Comparison of ENCODE assay signal across 8 cellular contexts in genomic region chr3:45597166-45597565, GRCh38. TPM values are rescaled to one million over a fixed set of nuclear protein-coding genes. Genes with fewer than 3 reads are reported as not detected.
DNase-seq lines count a peak whose midpoint lies in the region; ATAC-seq, FAIRE-seq and TF ChIP-seq lines count a peak whose summit lies in the region.

No MANE protein-coding gene starts in this region.

- H2AFZ ChIP-seq in keratinocyte (ENCODE audit: control insufficient read depth, low read length), result no peak overlapping the region

- DNase-seq in HS-5 (ENCODE audit: low read depth), result peak; percentile 43
- no peak for DNase-seq in keratinocyte (ENCODE audit: low read depth, low spot score)
- peak; percentile 48 for DNase-seq in stomach
- DNase-seq in NCI-H1092 (lab: John Stamatoyannopoulos, UW), result no peak
- no peak for DNase-seq in H7
- DNase-seq in OCI-M1 (lab: John Stamatoyannopoulos, UW), result no peak

- H3K9me3 ChIP-seq in keratinocyte (ENCODE audit: control insufficient read depth, low read depth, low read length), result no peaks in the 10 kb centered on the region
- no peaks in the 10 kb centered on the region for H3K9me3 ChIP-seq in stomach

- no peak for FAIRE-seq in keratinocyte (lab: Jason Lieb, UNC)

- TF ChIP-seq EP300 in stomach (IDR thresholded peaks at IDR 0.05), result no peak

- H3K9ac ChIP-seq in keratinocyte (ENCODE audit: control insufficient read depth, extremely low read depth, insufficient read depth, low read length), result no peak overlapping the region

- H4K20me1 ChIP-seq in keratinocyte (ENCODE audit: control insufficient read depth, extremely low read depth, insufficient read depth, low read length), result peaks cover 3% of the 10 kb centered on the region

- 15 to 23% (median 18%) methylated on average over 4 of the region's 4 CpGs for WGBS in stomach, 5 donors

- H3K36me3 ChIP-seq in keratinocyte (ENCODE audit: control insufficient read depth in 2 of 2, extremely low read depth in 1 of 2, insufficient read depth in 2 of 2, low read length in 2 of 2) (peaks cover 2 to 17% of the 10 kb centered on the region in 2 experiments), stomach (peaks cover 0 to 9% (median 2%) of the 10 kb centered on the region in 4 donors), H7 (replicated peaks; ENCODE audit: control insufficient read depth, insufficient read depth, low read length) (no peaks in the 10 kb centered on the region; the same call in 1 of the 2 replicates)

- peak overlapping the region; percentile 90 for H3K4me2 ChIP-seq in keratinocyte (ENCODE audit: control insufficient read depth, extremely low read depth, insufficient read depth, low read depth, low read length)

- H3K4me3 Mint-ChIP-seq in activated T-helper 17 cell treated with anti-CD3 and anti-CD28 coated beads, Interleukin-2, amount 50 U/mL, for 72 hours, result peak overlapping the region; percentile 95

- peaks cover 60% of the 10 kb centered on the region for H3K79me2 ChIP-seq in keratinocyte (ENCODE audit: control insufficient read depth, insufficient read depth, low read length)

- peaks cover 41% of the 10 kb centered on the region for H3K4me1 Mint-ChIP-seq in activated T-helper 17 cell treated with anti-CD3 and anti-CD28 coated beads, Interleukin-2, amount 50 U/mL, for 72 hours

- H3K4me3 ChIP-seq in keratinocyte (ENCODE audit: control insufficient read depth in 2 of 3, extremely low read depth in 1 of 3, insufficient read depth in 2 of 3, low read depth in 1 of 3, low read length in 3 of 3) (peak overlapping the region in 1 of 3 experiments; percentile 10), stomach (peak overlapping the region; percentile 64 to 79 (median 72)), H7 (ENCODE audit: insufficient read depth, low read depth, low read length) (no peak overlapping the region)

- intact Hi-C loops in stomach (cut with DNase I; ENCODE audit: low total_unique reads), result no loop called here

- peaks cover 44% of the 10 kb centered on the region for H3K36me3 Mint-ChIP-seq in activated T-helper 17 cell treated with anti-CD3 and anti-CD28 coated beads, Interleukin-2, amount 50 U/mL, for 72 hours (ENCODE audit: low read depth)

- H3K27ac Mint-ChIP-seq in activated T-helper 17 cell treated with anti-CD3 and anti-CD28 coated beads, Interleukin-2, amount 50 U/mL, for 72 hours, result peak overlapping the region; percentile 89

- no peaks in the 10 kb centered on the region for H3K9me3 Mint-ChIP-seq in activated T-helper 17 cell treated with anti-CD3 and anti-CD28 coated beads, Interleukin-2, amount 50 U/mL, for 72 hours

- H3K27ac ChIP-seq in keratinocyte (ENCODE audit: control insufficient read depth, insufficient read depth, low read length) (no peak overlapping the region), stomach (peak overlapping the region; percentile 2 to 96 (median 91))

- H3K9me1 ChIP-seq in keratinocyte (ENCODE audit: control insufficient read depth, extremely low read depth, insufficient read depth, low read length), result peaks cover 14% of the 10 kb centered on the region

- H3K27me3 Mint-ChIP-seq in activated T-helper 17 cell treated with anti-CD3 and anti-CD28 coated beads, Interleukin-2, amount 50 U/mL, for 72 hours, result no peaks in the 10 kb centered on the region

- H3K27me3 ChIP-seq in keratinocyte (ENCODE audit: control insufficient read depth, extremely low read depth, insufficient read depth, low read length) (no peaks in the 10 kb centered on the region), stomach (no peaks in the 10 kb centered on the region), H7 (ENCODE audit: control insufficient read depth, insufficient read depth, low read length) (no peaks in the 10 kb centered on the region)

- dilution Hi-C loops in keratinocyte (cut with MboI; ENCODE audit: extremely low pct_ligation_motif_present, low sequenced_read_pairs), result no loop called here

- TF ChIP-seq CTCF in keratinocyte (optimal IDR thresholded peaks at IDR 0.05 in 1 of 3, IDR thresholded peaks at IDR 0.05 in 1 of 3, conservative IDR thresholded peaks at IDR 0.05 in 1 of 3; ENCODE audit: extremely low read depth in 1 of 3, insufficient read depth in 2 of 3, low read length in 3 of 3) (no peak), stomach (IDR thresholded peaks at IDR 0.05) (no peak)

- H3K4me1 ChIP-seq in keratinocyte (ENCODE audit: control insufficient read depth, extremely low read depth, insufficient read depth, low read length) (peaks cover 53% of the 10 kb centered on the region), stomach (peaks cover 71 to 86% (median 85%) of the 10 kb centered on the region in 4 donors)

- ATAC-seq in activated T-helper 17 cell treated with anti-CD3 and anti-CD28 coated beads, Interleukin-2, amount 50 U/mL, for 72 hours (replicated peaks), result peak; percentile 62
- ATAC-seq in GM18868 (IDR thresholded peaks at IDR 0.05; ENCODE audit: unreplicated experiment), result no peak

- no peak for TF ChIP-seq POLR2A in stomach (IDR thresholded peaks at IDR 0.05)

RNA-seq across cellular contexts. Expression of gene LIMD1, which starts 2.6 kb away (rescaled TPM):
- total RNA-seq in activated T-helper 17 cell treated with anti-CD3 and anti-CD28 coated beads, Interleukin-2, amount 50 U/mL, for 72 hours, result 10 to 100 TPM; 27.6 to 46.5 TPM
- polyA plus RNA-seq in keratinocyte (4.7 to 7.1 TPM (median 7.1 TPM) in 3 replicates), stomach (1 to 10 TPM; 2.3 to 3.7 (median 3.4) TPM)
- 1.2 TPM for polyA plus RNA-seq in keratinocyte (2011; ENCODE audit: low read depth)
- 3.3 TPM in 2 replicates for polyA plus RNA-seq in keratinocyte (2011; cell fraction: cytosol; rRNA removed)
- polyA plus RNA-seq in keratinocyte (2011; cell fraction: nucleus; rRNA removed), result 12.5 and 15.0 TPM in 2 replicates
- 3.2 and 6.3 TPM in 2 replicates for polyA plus RNA-seq in keratinocyte (2012; ENCODE audit: low replicate concordance)
- polyA minus RNA-seq in keratinocyte, result 22.9 to 26.4 TPM (median 26.1 TPM) in 3 replicates
- polyA minus RNA-seq in keratinocyte (2011; cell fraction: cytosol; rRNA and poly(A)+ RNA removed), result 6.3 TPM
- 13.7 and 16.4 TPM in 2 replicates for polyA minus RNA-seq in keratinocyte (2011; cell fraction: nucleus; rRNA and poly(A)+ RNA removed)
- total RNA-seq in stomach, result 10 to 100 TPM; 10.1 to 91.1 (median 25.3) TPM
- total RNA-seq in H7 (2014; rRNA removed; shearing (Covaris generic)), result 16.7 and 22.5 TPM in 2 replicates

Comparison
In these comparisons a context has a peak if more than half of its experiments do, and no peak if none do; other contexts are left out.
1. DNase-seq: peak in HS-5 (single experiment) and stomach (single experiment); none in keratinocyte (single experiment), NCI-H1092 (single experiment), H7 (single experiment) and OCI-M1 (single experiment).